In the genomic region with DNA sequence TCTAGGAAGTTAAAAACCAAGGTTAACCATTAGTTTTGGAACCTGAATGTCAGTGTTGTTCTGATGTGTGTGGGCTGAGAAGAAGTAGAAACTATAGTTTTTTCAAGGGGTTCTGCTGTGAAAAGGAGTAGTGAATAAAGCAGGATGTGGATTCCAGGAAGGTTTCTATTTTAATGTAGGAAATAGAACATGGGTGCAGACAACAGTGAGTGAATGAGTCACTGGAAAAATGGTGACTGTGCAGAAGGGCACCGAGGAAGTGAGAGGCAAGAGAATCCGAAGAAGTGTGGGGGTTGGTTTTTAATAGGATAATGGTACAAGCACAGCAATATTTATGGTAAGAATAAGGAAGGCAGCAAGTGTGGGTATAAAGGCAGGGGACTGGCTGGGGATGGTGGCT, we compare ENCODE assay signal across 11 cellular contexts.
DNase-seq lines count a peak whose midpoint lies in the region; ATAC-seq lines count a peak whose summit lies in the region.
"Had no signal": no experiment of that assay in that cellular context is flagged by ENCODE, and none has a peak within 500 bp of the region (broad histone marks: within the 10 kb centered on the region; RNA-seq: fewer than 3 reads in every experiment).

No MANE protein-coding gene starts in this region.

- H3K9ac ChIP-seq in mesendoderm (ENCODE audit: low read length): no peak overlapping the region

- H3K27me3 ChIP-seq in mesendoderm (ENCODE audit: insufficient read depth, low read length, poor library complexity): no peaks in the 10 kb centered on the region

- H4K5ac ChIP-seq in mesendoderm (ENCODE audit: low read length): no peak overlapping the region

- no peak overlapping the region for H2BK5ac ChIP-seq in mesendoderm (ENCODE audit: low read length)

- H3K18ac ChIP-seq in mesendoderm (ENCODE audit: low read length): no peak overlapping the region

- DNase-seq in AG08396 (ENCODE audit: low spot score) (peak; percentile 39), HK-2 (ENCODE audit: unreplicated experiment) (peak; percentile 10), hepatic stellate cell (ENCODE audit: low spot score) (peak; percentile 53), mesendoderm (no peak), OCI-M2 (lab: John Stamatoyannopoulos, UW; ENCODE audit: unreplicated experiment) (no peak)
- peak in 1 of 2 donors; percentile 8 for DNase-seq in activated naive CD4-positive, alpha-beta T cell treated with anti-CD3 and anti-CD28 coated beads, Interleukin-2, amount 50 U/mL, for 72 hours (ENCODE audit: low spot score in 2 of 2)
- DNase-seq: left cardiac atrium, NCI-H345, psoas muscle had no signal

- H2AK5ac ChIP-seq in mesendoderm (ENCODE audit: low read length): no peak overlapping the region

- H2BK15ac ChIP-seq in mesendoderm (replicated peaks; ENCODE audit: low read depth): no peak overlapping the region

- H3K23ac ChIP-seq in mesendoderm (ENCODE audit: low read length): no peak overlapping the region

- H3K27ac ChIP-seq in mesendoderm (ENCODE audit: low read depth, low read length): no peak overlapping the region
- H3K27ac ChIP-seq: psoas muscle had no signal

- peak overlapping the region; percentile 63 to 74 for H3K27ac Mint-ChIP-seq in activated naive CD4-positive, alpha-beta T cell treated with anti-CD3 and anti-CD28 coated beads, Interleukin-2, amount 50 U/mL, for 72 hours

- H3K4me2 ChIP-seq in mesendoderm (ENCODE audit: low read length): no peak overlapping the region

- no peak overlapping the region for H4K8ac ChIP-seq in mesendoderm (ENCODE audit: low read depth, low read length)

- peaks cover 4 to 11% of the 10 kb centered on the region in 2 donors for H3K9me3 Mint-ChIP-seq in activated naive CD4-positive, alpha-beta T cell treated with anti-CD3 and anti-CD28 coated beads, Interleukin-2, amount 50 U/mL, for 72 hours

- peak; percentile 98 for ATAC-seq in activated naive CD4-positive, alpha-beta T cell treated with anti-CD3 and anti-CD28 coated beads, Interleukin-2, amount 50 U/mL, for 72 hours
- ATAC-seq in GM19328 (IDR thresholded peaks at IDR 0.05; ENCODE audit: unreplicated experiment) (no peak), HG03469 (IDR thresholded peaks at IDR 0.05; ENCODE audit: unreplicated experiment) (no peak)

- H3K36me3 Mint-ChIP-seq in activated naive CD4-positive, alpha-beta T cell treated with anti-CD3 and anti-CD28 coated beads, Interleukin-2, amount 50 U/mL, for 72 hours: peaks cover 18 to 21% of the 10 kb centered on the region in 2 donors

- WGBS in mesendoderm (ENCODE audit: extremely low coverage, insufficient coverage, low lambda C conversion rate): no CpG with 5 or more reads among the region's 2 CpGs

- no peak overlapping the region for H3K4ac ChIP-seq in mesendoderm (ENCODE audit: low read depth, low read length)

- H3K4me3 ChIP-seq in mesendoderm (ENCODE audit: low read length): no peak overlapping the region
- H3K4me3 ChIP-seq: psoas muscle had no signal

- H2BK120ac ChIP-seq in mesendoderm (ENCODE audit: low read depth, low read length): no peak overlapping the region

- H3K4me1 ChIP-seq in mesendoderm (ENCODE audit: control insufficient read depth, low read depth, low read length): no peaks in the 10 kb centered on the region
- H3K4me1 ChIP-seq: psoas muscle had no signal

- H3K79me2 ChIP-seq in mesendoderm (ENCODE audit: control insufficient read depth, insufficient read depth, low read length): no peaks in the 10 kb centered on the region

- H3K56ac ChIP-seq in mesendoderm (ENCODE audit: low read length): no peak overlapping the region

- no peaks in the 10 kb centered on the region for H3K79me1 ChIP-seq in mesendoderm (ENCODE audit: low read length)

- H3K36me3 ChIP-seq in mesendoderm (ENCODE audit: control insufficient read depth, insufficient read depth, low read length): no peaks in the 10 kb centered on the region

Comparison
In these comparisons a context has a peak if more than half of its experiments do, and no peak if none do; other contexts are left out.
1. DNase-seq: peak in AG08396 (single experiment), HK-2 (single experiment) and hepatic stellate cell (single experiment); none in mesendoderm (single experiment) and OCI-M2 (single experiment).
2. ATAC-seq: peak in activated naive CD4-positive, alpha-beta T cell treated with anti-CD3 and anti-CD28 coated beads, Interleukin-2, amount 50 U/mL, for 72 hours (2 of 2); none in GM19328 (single experiment) and HG03469 (single experiment).